In the genomic region with DNA sequence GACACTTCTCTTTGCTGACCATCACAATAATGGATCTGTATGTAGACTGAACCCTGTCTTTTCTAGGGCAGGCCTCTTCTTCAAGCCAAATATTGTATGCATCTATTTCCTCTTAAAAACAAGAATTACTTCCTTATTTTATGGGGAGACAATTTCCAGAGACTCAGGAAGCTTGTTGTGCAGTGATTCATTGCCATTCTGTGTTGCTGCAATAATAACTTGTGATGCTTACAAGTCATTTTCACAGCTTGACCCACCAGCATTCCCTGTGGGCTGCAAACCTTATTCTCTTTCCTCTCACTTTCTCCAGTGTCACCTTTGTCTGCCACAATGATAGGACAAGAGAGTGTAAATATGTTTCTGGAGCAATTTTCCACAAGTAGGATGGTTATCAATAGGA, we compare ENCODE assay signal across 19 cellular contexts.
"Had no signal": no experiment of that assay in that cellular context is flagged by ENCODE, and none has a peak within 500 bp of the region (broad histone marks: within the 10 kb centered on the region; RNA-seq: fewer than 3 reads in every experiment).

No MANE protein-coding gene starts in this region.

- DNase-seq: activated CD4-positive, alpha-beta T cell treated with anti-CD3 and anti-CD28 coated beads, Interleukin-2, amount 10 ng/mL, durations not matched to agents 24 days and 14 days; activated CD8-positive, alpha-beta memory T cell treated with anti-CD3 and anti-CD28 coated beads, Interleukin-2, amount 10 ng/mL, durations not matched to agents 7 days and 5 days; activated CD8-positive, alpha-beta T cell treated with anti-CD3 and anti-CD28 coated beads for 36 hours; activated effector memory CD4-positive, alpha-beta T cell treated with anti-CD3 and anti-CD28 coated beads, Interleukin-2, amount 50 U/mL, for 16 hours; activated naive CD4-positive, alpha-beta T cell treated with anti-CD3 and anti-CD28 coated beads, Interleukin-2, amount 10 ng/mL, durations not matched to agents 7 days and 5 days; activated T-cell treated with anti-CD3 and anti-CD28 coated beads for 4 hours; anterior cingulate cortex; colonic mucosa; glutamatergic neuron; immature natural killer cell; left ventricle myocardium inferior; naive thymus-derived CD4-positive, alpha-beta T cell; stimulated activated CD4-positive, alpha-beta T cell treated with anti-CD3 and anti-CD28 coated beads, Interleukin-4, amount 100 ng/mL, for 1 hour; stimulated activated naive CD4-positive, alpha-beta T cell treated with Interleukin-2 at 50 U/mL for 16 hours; T1000 had no signal

- H3K79me2 ChIP-seq: hepatocyte had no signal

- H3K4me2 ChIP-seq: hepatocyte, neural progenitor cell had no signal

- H3K9me3 ChIP-seq: colonic mucosa, thoracic aorta had no signal

- H3K4me3 ChIP-seq: colonic mucosa, hepatocyte, left ventricle myocardium inferior, neural progenitor cell, thoracic aorta had no signal

- H3K36me3 ChIP-seq: colonic mucosa, left ventricle myocardium inferior, neural progenitor cell, thoracic aorta had no signal

- ATAC-seq: activated CD8-positive, alpha-beta memory T cell treated with anti-CD3 and anti-CD28 coated beads, Interleukin-2, amount 10 ng/mL, durations not matched to agents 7 days and 5 days; activated CD8-positive, alpha-beta T cell treated with anti-CD3 and anti-CD28 coated beads for 36 hours; naive thymus-derived CD4-positive, alpha-beta T cell had no signal

- H3K9ac ChIP-seq: neural progenitor cell had no signal

- H3K27me3 ChIP-seq: colonic mucosa, hepatocyte, neural progenitor cell had no signal

- H2AFZ ChIP-seq: hepatocyte, neural progenitor cell had no signal

- H3K27ac ChIP-seq: colonic mucosa, epithelial cell of prostate, hepatocyte, left ventricle myocardium inferior, neural progenitor cell, thoracic aorta had no signal
